21 cellular contexts compared by ENCODE assay signal in genomic region chr20:53171065-53171464, GRCh38.
A peak's percentile ranks its signal among the peaks of the same experiment; 100 is the strongest.
DNase-seq lines count a peak whose midpoint lies in the region; ATAC-seq, FAIRE-seq and TF ChIP-seq lines count a peak whose summit lies in the region.
"Had no signal": no experiment of that assay in that cellular context is flagged by ENCODE, and none has a peak within 500 bp of the region (broad histone marks: within the 10 kb centered on the region; RNA-seq: fewer than 3 reads in every experiment).

No MANE protein-coding gene starts in this region.

- H3K4me1 Mint-ChIP-seq in activated naive CD4-positive, alpha-beta T cell treated with anti-CD3 and anti-CD28 coated beads, Interleukin-2, amount 10 ng/mL, durations not matched to agents 7 days and 5 days, result peaks cover 2% of the 10 kb centered on the region
- H3K4me1 Mint-ChIP-seq: CD8-positive, alpha-beta memory T cell had no signal

- DNase-seq in BE2C (peak; percentile 39), SK-N-MC (ENCODE audit: low read depth, low spot score) (peak; percentile 52), body of pancreas (no peak), T-helper 2 cell (no peak)
- no peak for DNase-seq in activated naive CD4-positive, alpha-beta T cell treated with anti-CD3 and anti-CD28 coated beads, Interleukin-2, amount 10 ng/mL, durations not matched to agents 7 days and 5 days
- DNase-seq: 8988T; C1 segment of cervical spinal cord; CD4-positive, CD25-positive, alpha-beta regulatory T cell; CD8-positive, alpha-beta memory T cell; COR-L47; DMS 273 treated with DMSO at 0.1 percent for 48 hours; DMS53; DND-41; EL; GM23248 had no signal

- CTCF ChIA-PET in activated naive CD4-positive, alpha-beta T cell treated with anti-CD3 and anti-CD28 coated beads, Interleukin-2, amount 10 ng/mL, durations not matched to agents 7 days and 5 days (lab: Charles Lee), result no interaction called here

- 80 to 83% methylated on average over 6 of the region's 6 CpGs for WGBS in body of pancreas, 2 donors

- H3K4me3 ChIP-seq in BE2C (ENCODE audit: low read depth, low read length), result peak overlapping the region; percentile 23
- H3K4me3 ChIP-seq in SK-N-MC, result peak overlapping the region; percentile 51
- H3K4me3 ChIP-seq in body of pancreas, result no peak overlapping the region
- H3K4me3 ChIP-seq: GM12878, GM23248, HAP-1 had no signal

- no peak for TF ChIP-seq POLR2A in body of pancreas (IDR thresholded peaks at IDR 0.05)

- H3K4me1 ChIP-seq in BE2C (peaks cover 5% of the 10 kb centered on the region; the same call in 1 of the 2 replicates), body of pancreas (no peaks in the 10 kb centered on the region)
- H3K4me1 ChIP-seq: HAP-1 had no signal

- no peak overlapping the region for H3K4me3 Mint-ChIP-seq in activated naive CD4-positive, alpha-beta T cell treated with anti-CD3 and anti-CD28 coated beads, Interleukin-2, amount 10 ng/mL, durations not matched to agents 7 days and 5 days
- H3K4me3 Mint-ChIP-seq: B cell; CD4-positive, CD25-positive, alpha-beta regulatory T cell; CD8-positive, alpha-beta memory T cell had no signal

- TF ChIP-seq CTCF in BE2C (IDR thresholded peaks at IDR 0.05; ENCODE audit: low read depth, low read length), result no peak
- no peak for TF ChIP-seq CTCF in body of pancreas (IDR thresholded peaks at IDR 0.05)

- H3K9me3 ChIP-seq in BE2C (no peaks in the 10 kb centered on the region), SK-N-MC (ENCODE audit: low read depth, low read length) (no peaks in the 10 kb centered on the region), body of pancreas (no peaks in the 10 kb centered on the region)
- H3K9me3 ChIP-seq: HAP-1 had no signal

- FAIRE-seq in endometrium (lab: Jason Lieb, UNC), result peak; percentile 99
- FAIRE-seq: GM12878, GM19239 had no signal

- H3K9ac ChIP-seq in SK-N-MC (ENCODE audit: insufficient read length), result no peak overlapping the region
- H3K9ac ChIP-seq: GM23248 had no signal

- H3K27ac Mint-ChIP-seq in activated naive CD4-positive, alpha-beta T cell treated with anti-CD3 and anti-CD28 coated beads, Interleukin-2, amount 10 ng/mL, durations not matched to agents 7 days and 5 days, result no peak overlapping the region
- H3K27ac Mint-ChIP-seq: B cell; CD4-positive, CD25-positive, alpha-beta regulatory T cell; CD8-positive, alpha-beta memory T cell had no signal

- intact Hi-C loops in body of pancreas (cut with DNase I), result no loop called here

- no peaks in the 10 kb centered on the region for H3K36me3 Mint-ChIP-seq in activated naive CD4-positive, alpha-beta T cell treated with anti-CD3 and anti-CD28 coated beads, Interleukin-2, amount 10 ng/mL, durations not matched to agents 7 days and 5 days
- H3K36me3 Mint-ChIP-seq: CD4-positive, CD25-positive, alpha-beta regulatory T cell; CD8-positive, alpha-beta memory T cell had no signal

- no peak for ATAC-seq in body of pancreas
- ATAC-seq in GM18907 (IDR thresholded peaks at IDR 0.05; ENCODE audit: unreplicated experiment), result no peak
- ATAC-seq: GM12878 had no signal

- no peaks in the 10 kb centered on the region for H3K36me3 ChIP-seq in BE2C
- H3K36me3 ChIP-seq in SK-N-MC (ENCODE audit: insufficient read depth, low read length), result no peaks in the 10 kb centered on the region
- no peaks in the 10 kb centered on the region for H3K36me3 ChIP-seq in body of pancreas (replicated peaks in 1 of 2; ENCODE audit: insufficient read depth in 1 of 2, low read depth in 2 of 2)
- H3K36me3 ChIP-seq: HAP-1 had no signal

- no peak overlapping the region for H3K27ac ChIP-seq in SK-N-MC
- no peak overlapping the region for H3K27ac ChIP-seq in body of pancreas
- H3K27ac ChIP-seq: GM23248 had no signal

- H3K9me3 Mint-ChIP-seq in activated naive CD4-positive, alpha-beta T cell treated with anti-CD3 and anti-CD28 coated beads, Interleukin-2, amount 10 ng/mL, durations not matched to agents 7 days and 5 days, result no peaks in the 10 kb centered on the region
- H3K9me3 Mint-ChIP-seq: CD8-positive, alpha-beta memory T cell had no signal

- H3K27me3 Mint-ChIP-seq in activated naive CD4-positive, alpha-beta T cell treated with anti-CD3 and anti-CD28 coated beads, Interleukin-2, amount 10 ng/mL, durations not matched to agents 7 days and 5 days, result no peaks in the 10 kb centered on the region
- H3K27me3 Mint-ChIP-seq: CD4-positive, CD25-positive, alpha-beta regulatory T cell had no signal

- no peaks in the 10 kb centered on the region for H3K27me3 ChIP-seq in BE2C
- H3K27me3 ChIP-seq in body of pancreas, result no peaks in the 10 kb centered on the region

Comparison
In these comparisons a context has a peak if more than half of its experiments do, and no peak if none do; other contexts are left out.
1. DNase-seq: peak in BE2C (single experiment) and SK-N-MC (single experiment); none in body of pancreas (0 of 4), T-helper 2 cell (0 of 5) and activated naive CD4-positive, alpha-beta T cell treated with anti-CD3 and anti-CD28 coated beads, Interleukin-2, amount 10 ng/mL, durations not matched to agents 7 days and 5 days (single experiment).
2. H3K4me3 ChIP-seq: peak in BE2C (single experiment) and SK-N-MC (single experiment); none in body of pancreas (0 of 2).